9 cellular contexts compared by ENCODE assay signal in the genomic region with DNA sequence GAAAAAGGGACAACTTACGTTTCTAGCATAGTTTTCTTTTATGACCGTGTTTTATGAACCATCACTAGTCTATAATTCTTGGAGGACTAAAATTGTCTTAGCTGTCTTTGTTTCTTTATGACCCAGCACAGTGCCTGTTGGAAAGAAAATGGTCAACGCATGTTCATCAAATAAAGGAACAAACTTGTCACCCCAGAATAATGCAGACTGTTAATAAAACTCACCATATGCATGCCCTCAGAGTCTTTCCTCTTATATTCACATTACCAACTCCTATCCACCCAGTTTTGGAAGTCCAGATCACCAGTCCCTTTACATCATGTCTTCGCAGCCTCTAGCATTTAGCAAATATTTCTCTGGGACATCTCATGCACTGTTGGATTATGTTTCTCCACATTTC. TPM values are rescaled to one million over a fixed set of nuclear protein-coding genes. Genes with fewer than 3 reads are reported as not detected.
"Had no signal": no experiment of that assay in that cellular context is flagged by ENCODE, and none has a peak within 500 bp of the region (broad histone marks: within the 10 kb centered on the region; RNA-seq: fewer than 3 reads in every experiment).

No MANE protein-coding gene starts in this region.

- ATAC-seq: GM23338, K562 had no signal

- H3K9me3 Mint-ChIP-seq: GM23338, H9 had no signal

- H3K4me3 Mint-ChIP-seq: GM23338, H9 had no signal

- H3K27ac Mint-ChIP-seq: GM23338, H9 had no signal

- FAIRE-seq: H1, H54, HTR-8/SVneo, K562 had no signal

- H3K4me1 Mint-ChIP-seq: GM23338, H9 had no signal

- DNase-seq: H9, HCEC 1CT, IMR-90, KG1 had no signal

RNA-seq across cellular contexts. Expression of a gene that starts 57.5 kb away (rescaled TPM):
- total RNA-seq: IMR-90, K562 had no signal
